In genomic region chr22:35379146-35379993, GRCh38 we compare ENCODE assay signal across 16 cellular contexts. TPM values are rescaled to one million over a fixed set of nuclear protein-coding genes. Genes with fewer than 3 reads are reported as not detected.
DNase-seq lines count a peak whose midpoint lies in the region; ATAC-seq and TF ChIP-seq lines count a peak whose summit lies in the region.
"Had no signal": no experiment of that assay in that cellular context is flagged by ENCODE, and none has a peak within 500 bp of the region (broad histone marks: within the 10 kb centered on the region; RNA-seq: fewer than 3 reads in every experiment).

No MANE protein-coding gene starts in this region.

- TF ChIP-seq CTCF in natural killer cell (IDR thresholded peaks at IDR 0.05) (no peak), neural crest cell (conservative IDR thresholded peaks at IDR 0.05) (no peak)

- no peak for ATAC-seq in natural killer cell treated with Interleukin-12 subunit alpha and Interleukin-12 subunit beta and Interleukin-15 and Interleukin-18, amount 100 ng/mL, for 72 hours
- no peak for ATAC-seq in natural killer cell
- ATAC-seq: stimulated activated naive CD8-positive, alpha-beta T cell treated with anti-CD3 and anti-CD28 coated beads, Interleukin-15, amount 100 ng/mL, for 72 hours; T-cell had no signal

- H3K9ac ChIP-seq in iPS-20b (ENCODE audit: low read depth, low read length): peak overlapping the region; percentile 77; the same call in 1 of the 2 replicates

- DNase-seq in natural killer cell treated with Interleukin-12 subunit alpha and Interleukin-12 subunit beta and Interleukin-15 and Interleukin-18, amount 100 ng/mL, for 72 hours (ENCODE audit: low spot score): no peak
- DNase-seq in natural killer cell (no peak), neural crest cell (ENCODE audit: low read depth, low spot score) (no peak), HEK293T (ENCODE audit: extremely low spot score) (no peak), NCI-H2171 treated with DMSO at 0.1 percent for 48 hours (lab: John Stamatoyannopoulos, UW) (no peak), NCI-H1436 (lab: John Stamatoyannopoulos, UW) (no peak)
- no peak for DNase-seq in stimulated activated CD4-positive, alpha-beta T cell treated with anti-CD3 and anti-CD28 coated beads, Interleukin-2, amount 100 ng/mL, for 24 hours
- DNase-seq: activated CD4-positive, CD25-positive, alpha-beta regulatory T cell; dorsolateral prefrontal cortex; NCI-H2029; NCI-H774; RPMI8226; stimulated activated naive CD8-positive, alpha-beta T cell treated with anti-CD3 and anti-CD28 coated beads, Interleukin-15, amount 100 ng/mL, for 72 hours; T-cell had no signal

- intact Hi-C loops in natural killer cell (cut with micrococcal nuclease): no loop called here

- H3K9me3 Mint-ChIP-seq in natural killer cell treated with Interleukin-12 subunit alpha and Interleukin-12 subunit beta and Interleukin-15 and Interleukin-18, amount 100 ng/mL, for 72 hours: no peaks in the 10 kb centered on the region
- H3K9me3 Mint-ChIP-seq in natural killer cell (no peaks in the 10 kb centered on the region), neural crest cell (no peaks in the 10 kb centered on the region)
- H3K9me3 Mint-ChIP-seq: stimulated activated naive CD8-positive, alpha-beta T cell treated with anti-CD3 and anti-CD28 coated beads, Interleukin-15, amount 100 ng/mL, for 72 hours; T-cell had no signal

- H3K4me3 Mint-ChIP-seq in natural killer cell treated with Interleukin-12 subunit alpha and Interleukin-12 subunit beta and Interleukin-15 and Interleukin-18, amount 100 ng/mL, for 72 hours: peak overlapping the region; percentile 79
- H3K4me3 Mint-ChIP-seq in natural killer cell (no peak overlapping the region), neural crest cell (peak overlapping the region; percentile 49)

- peak overlapping the region; percentile 89 for H3K27ac ChIP-seq in iPS-20b (ENCODE audit: low read length)

- H3K27ac Mint-ChIP-seq in natural killer cell treated with Interleukin-12 subunit alpha and Interleukin-12 subunit beta and Interleukin-15 and Interleukin-18, amount 100 ng/mL, for 72 hours: peak overlapping the region in 1 of 2 donors; percentile 82
- H3K27ac Mint-ChIP-seq in natural killer cell (peak overlapping the region in 1 of 2 donors; percentile 74), neural crest cell (ENCODE audit: unreplicated experiment) (peak overlapping the region; percentile 37)
- H3K27ac Mint-ChIP-seq: T-cell had no signal

- no peaks in the 10 kb centered on the region for H3K9me3 ChIP-seq in iPS-20b (ENCODE audit: insufficient read depth, low read depth, low read length)

- POLR2A ChIA-PET in HEK293T (lab: Yijun Ruan, JAX): interaction anchor here (0.9 kb wide), 1 partner anchor 80 kb away, joined by 4 read pairs; the partner anchor contains the start of gene TOM1

- H3K4me1 ChIP-seq in iPS-20b (ENCODE audit: insufficient read depth, low read length): peaks cover 36% of the 10 kb centered on the region

- CTCF ChIA-PET in HEK293T (lab: Yijun Ruan, JAX): interaction anchor here (0.6 kb wide), 1 partner anchor 242 kb away, joined by 3 read pairs; no protein-coding TSS in a partner anchor

- no peak overlapping the region for H3K4me3 ChIP-seq in iPS-20b (ENCODE audit: low read length)
- H3K4me3 ChIP-seq: smooth muscle cell had no signal

- H3K27me3 Mint-ChIP-seq in natural killer cell treated with Interleukin-12 subunit alpha and Interleukin-12 subunit beta and Interleukin-15 and Interleukin-18, amount 100 ng/mL, for 72 hours: no peaks in the 10 kb centered on the region
- H3K27me3 Mint-ChIP-seq in natural killer cell (ENCODE audit: low read depth in 2 of 2) (no peaks in the 10 kb centered on the region), neural crest cell (ENCODE audit: low read depth) (peaks cover 12% of the 10 kb centered on the region)

- H3K36me3 ChIP-seq in iPS-20b (ENCODE audit: insufficient read depth, low read depth, low read length): peaks cover 9% of the 10 kb centered on the region; the same call in 1 of the 2 replicates

- H3K27me3 ChIP-seq in iPS-20b (ENCODE audit: insufficient read depth, low read length): peaks cover 4% of the 10 kb centered on the region; the same call in 1 of the 2 replicates
- H3K27me3 ChIP-seq: dorsolateral prefrontal cortex had no signal

- no peaks in the 10 kb centered on the region for H3K36me3 Mint-ChIP-seq in natural killer cell treated with Interleukin-12 subunit alpha and Interleukin-12 subunit beta and Interleukin-15 and Interleukin-18, amount 100 ng/mL, for 72 hours
- no peaks in the 10 kb centered on the region for H3K36me3 Mint-ChIP-seq in natural killer cell
- H3K36me3 Mint-ChIP-seq in neural crest cell (ENCODE audit: low read depth): no peaks in the 10 kb centered on the region
- H3K36me3 Mint-ChIP-seq: T-cell had no signal

- peaks cover 22 to 27% of the 10 kb centered on the region in 2 donors for H3K4me1 Mint-ChIP-seq in natural killer cell treated with Interleukin-12 subunit alpha and Interleukin-12 subunit beta and Interleukin-15 and Interleukin-18, amount 100 ng/mL, for 72 hours (ENCODE audit: low read depth in 2 of 2)
- H3K4me1 Mint-ChIP-seq in natural killer cell (peaks cover 25 to 34% of the 10 kb centered on the region in 2 donors), neural crest cell (peaks cover 52% of the 10 kb centered on the region)

TF ChIP-seq in HEK293T, 16 proteins besides CTCF, POLR2A, EP300 and RAD21:
- TF ChIP-seq FOXM1 (IDR thresholded peaks at IDR 0.05; ENCODE audit: borderline replicate concordance): no peak
- no peak for TF ChIP-seq ELF4 (IDR thresholded peaks at IDR 0.05)
- no peak for TF ChIP-seq FOXK2 (IDR thresholded peaks at IDR 0.05)
- TF ChIP-seq LEF1 (IDR thresholded peaks at IDR 0.05; ENCODE audit: borderline replicate concordance): no peak
- no peak for TF ChIP-seq BHLHE40 (IDR thresholded peaks at IDR 0.05; ENCODE audit: borderline replicate concordance)
- TF ChIP-seq FOXA1 (IDR thresholded peaks at IDR 0.05): no peak
- TF ChIP-seq NFRKB (IDR thresholded peaks at IDR 0.05): no peak
- TF ChIP-seq SUZ12 (IDR thresholded peaks at IDR 0.05): no peak
- no peak for TF ChIP-seq L3MBTL2 (conservative IDR thresholded peaks at IDR 0.05)

RNA-seq across cellular contexts. Expression of gene HMOX1, which starts 1.5 kb away (rescaled TPM):
- total RNA-seq in natural killer cell treated with Interleukin-12 subunit alpha and Interleukin-12 subunit beta and Interleukin-15 and Interleukin-18, amount 100 ng/mL, for 72 hours: 1 to 10 TPM; 4.9 to 7.3 TPM
- total RNA-seq in natural killer cell (10 to 100 TPM in 2 of 3 donors, 1 to 10 TPM in 1; 7.5 to 61.6 (median 15.9) TPM), neural crest cell (2.2 and 2.4 TPM in 2 replicates)

RNA-seq across cellular contexts. Expression of gene MCM5, which starts 20.6 kb away (rescaled TPM):
- 100 to 1,000 TPM; 169 to 339 TPM for total RNA-seq in natural killer cell treated with Interleukin-12 subunit alpha and Interleukin-12 subunit beta and Interleukin-15 and Interleukin-18, amount 100 ng/mL, for 72 hours
- 10 to 100 TPM; 59.3 to 73.8 (median 61.5) TPM for total RNA-seq in natural killer cell
- total RNA-seq in neural crest cell: 174 and 187 TPM in 2 replicates
